Comparison of ENCODE assay signal across 15 cellular contexts in the genomic region with DNA sequence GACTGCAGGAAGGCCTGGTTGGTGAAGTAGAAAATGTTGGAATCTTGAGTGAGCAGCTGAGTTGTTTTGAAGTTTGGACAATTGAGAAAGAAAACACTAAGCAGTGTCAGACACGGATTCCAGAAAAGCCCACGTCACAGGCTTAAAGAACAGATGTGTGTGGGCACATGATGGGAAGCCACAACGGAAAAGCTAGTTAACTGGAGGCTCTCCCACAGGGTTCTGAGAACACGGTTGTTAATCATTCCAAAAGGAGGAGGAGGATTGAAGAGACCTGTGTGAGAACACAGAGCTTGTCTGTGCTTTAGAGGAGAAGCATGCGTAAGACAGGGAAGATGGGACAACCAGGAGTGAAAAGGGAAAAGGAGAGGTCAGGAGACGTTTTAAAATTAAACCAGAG. TPM values are rescaled to one million over a fixed set of nuclear protein-coding genes. Genes with fewer than 3 reads are reported as not detected.
DNase-seq lines count a peak whose midpoint lies in the region; ATAC-seq and TF ChIP-seq lines count a peak whose summit lies in the region.
"Had no signal": no experiment of that assay in that cellular context is flagged by ENCODE, and none has a peak within 500 bp of the region (broad histone marks: within the 10 kb centered on the region; RNA-seq: fewer than 3 reads in every experiment).

No MANE protein-coding gene starts in this region.

- no peaks in the 10 kb centered on the region for H3K4me1 ChIP-seq in right cardiac atrium (ENCODE audit: control insufficient read depth, insufficient read depth, low read length)
- peaks cover 6% of the 10 kb centered on the region for H3K4me1 ChIP-seq in vagina

- H3K27me3 ChIP-seq in right cardiac atrium (ENCODE audit: control insufficient read depth, insufficient read depth) (no peaks in the 10 kb centered on the region), brain microvascular endothelial cell (replicated peaks) (no peaks in the 10 kb centered on the region), vagina (no peaks in the 10 kb centered on the region)

- no peak for DNase-seq in left ventricle myocardium superior
- no peak for DNase-seq in right cardiac atrium
- DNase-seq in brain microvascular endothelial cell: peak; percentile 22
- DNase-seq in middle frontal gyrus (ENCODE audit: extremely low spot score, low spot score): peak; percentile 65
- DNase-seq in vagina (ENCODE audit: extremely low spot score in 2 of 2): no peak
- DNase-seq in G401 (ENCODE audit: low spot score): no peak
- DNase-seq in lower leg skin (ENCODE audit: low spot score in 2 of 2): no peak
- no peak for DNase-seq in NCI-H774 (lab: John Stamatoyannopoulos, UW)
- DNase-seq: NCI-H1105; NCI-H2227 treated with DMSO at 0.1 percent for 48 hours; stimulated activated CD4-positive, alpha-beta T cell treated with anti-CD3 and anti-CD28 coated beads, Interleukin-2, amount 100 ng/mL, for 24 hours had no signal

- intact Hi-C loops in left ventricle myocardium superior (cut with micrococcal nuclease): loop anchor here (5.0 kb wide), 1 partner anchor 172 kb away; no protein-coding TSS in a partner anchor
- intact Hi-C loops in right cardiac atrium (cut with DNase I): loop anchor here (5.0 to 10.0 kb wide), 2 partner anchors 172 to 175 kb away; no protein-coding TSS in a partner anchor
- intact Hi-C loops in vagina (cut with DNase I): no loop called here
- intact Hi-C loops in lower leg skin (cut with DNase I; ENCODE audit: low total_unique reads): loop anchor here (5.0 kb wide), 1 partner anchor 172 kb away; no protein-coding TSS in a partner anchor

- H3K4me3 ChIP-seq in right cardiac atrium (ENCODE audit: low read length) (no peak overlapping the region), brain microvascular endothelial cell (ENCODE audit: low read depth, low read length) (no peak overlapping the region), vagina (no peak overlapping the region), lower leg skin (ENCODE audit: low read depth, poor library complexity, severe bottlenecking) (no peak overlapping the region)

- H3K36me3 ChIP-seq in brain microvascular endothelial cell (replicated peaks) (peaks cover 29% of the 10 kb centered on the region), vagina (peaks cover 4 to 44% of the 10 kb centered on the region in 2 donors)

- TF ChIP-seq POLR2A in vagina (IDR thresholded peaks at IDR 0.05) (no peak), lower leg skin (IDR thresholded peaks at IDR 0.05) (no peak)

- H3K27ac ChIP-seq in right cardiac atrium (ENCODE audit: low read length) (no peak overlapping the region), brain microvascular endothelial cell (no peak overlapping the region), vagina (peak overlapping the region; percentile 71)

- no peaks in the 10 kb centered on the region for H3K9me3 ChIP-seq in right cardiac atrium (ENCODE audit: control insufficient read depth, low read length)
- no peaks in the 10 kb centered on the region for H3K9me3 ChIP-seq in vagina

- no peak for TF ChIP-seq CTCF in brain microvascular endothelial cell (IDR thresholded peaks at IDR 0.05; ENCODE audit: low read depth, low read length, missing control alignments)
- no peak for TF ChIP-seq CTCF in vagina (IDR thresholded peaks at IDR 0.05)
- no peak for TF ChIP-seq CTCF in lower leg skin (IDR thresholded peaks at IDR 0.05)

- WGBS in right cardiac atrium: 81% methylated on average over 6 of the region's 6 CpGs
- WGBS in lower leg skin, 2 donors: 60 to 77% methylated on average over 6 of the region's 6 CpGs

- in situ Hi-C loops in brain microvascular endothelial cell (cut with HindIII; ENCODE audit: low pct_ligation_motif_present, low sequenced_read_pairs) (no loop called here), G401 (cut with HindIII; ENCODE audit: low sequenced_read_pairs) (no loop called here)

- peak; percentile 23 for ATAC-seq in left ventricle myocardium superior
- ATAC-seq in right cardiac atrium: no peak
- ATAC-seq: esophagus mucosa had no signal

RNA-seq across cellular contexts. Expression of gene SHH, which starts 42.6 kb away (rescaled TPM):
- total RNA-seq in left ventricle myocardium superior (not detected), right cardiac atrium (not detected), vagina (0.25 TPM), lower leg skin (not detected)
- not detected for polyA plus RNA-seq in right cardiac atrium
- not detected in 2 replicates for total RNA-seq in G401 (2014; rRNA removed; shearing (Covaris generic))
- total RNA-seq: cardiac septum, esophagus mucosa, mesenteric fat pad, posterior vena cava had no signal

Comparison
In these comparisons a context has a peak if more than half of its experiments do, and no peak if none do; other contexts are left out.
1. DNase-seq: peak in brain microvascular endothelial cell (single experiment) and middle frontal gyrus (single experiment); none in left ventricle myocardium superior (single experiment), right cardiac atrium (0 of 3), vagina (0 of 2), G401 (single experiment), lower leg skin (0 of 2) and NCI-H774 (single experiment).